In the genomic region with DNA sequence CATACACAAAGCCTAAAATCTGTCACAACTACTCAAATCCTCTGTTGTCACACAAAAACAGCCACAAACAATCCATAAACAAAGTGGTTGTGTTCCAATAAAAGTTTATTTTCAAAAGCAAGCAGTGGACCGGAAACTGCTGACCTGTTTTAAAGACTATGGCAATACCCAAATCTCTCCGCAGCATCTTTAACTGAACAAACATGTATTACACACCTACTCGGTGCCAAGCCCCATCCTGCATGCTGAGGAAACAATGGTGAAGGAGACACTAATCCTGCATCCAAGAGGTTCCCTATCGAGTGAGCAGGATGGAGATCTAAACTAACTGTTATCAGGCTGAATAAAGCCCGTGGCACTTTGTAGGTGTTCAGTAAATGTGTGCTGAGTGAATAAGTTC, we compare ENCODE assay signal across 17 cellular contexts. TPM values are rescaled to one million over a fixed set of nuclear protein-coding genes. Genes with fewer than 3 reads are reported as not detected.
DNase-seq lines count a peak whose midpoint lies in the region; ATAC-seq and TF ChIP-seq lines count a peak whose summit lies in the region.
"Had no signal": no experiment of that assay in that cellular context is flagged by ENCODE, and none has a peak within 500 bp of the region (broad histone marks: within the 10 kb centered on the region; RNA-seq: fewer than 3 reads in every experiment).

No MANE protein-coding gene starts in this region.

- H3K9me3 Mint-ChIP-seq in memory B cell = no peaks in the 10 kb centered on the region
- H3K9me3 Mint-ChIP-seq in activated T-cell treated with anti-CD3 and anti-CD28 coated beads, Interleukin-2, amount 50 U/mL, for 72 hours = no peaks in the 10 kb centered on the region
- H3K9me3 Mint-ChIP-seq: CD4-positive, alpha-beta memory T cell; H9 had no signal

- TF ChIP-seq CTCF in MM.1S (IDR thresholded peaks at IDR 0.05; ENCODE audit: low read length) = no peak
- TF ChIP-seq CTCF in VCaP (conservative IDR thresholded peaks at IDR 0.05) = no peak

- 0 out of 2 replicates have a peak overlapping the region, but pooled peaks have one; percentile 4 for H3K4me3 ChIP-seq in MM.1S (ENCODE audit: low read length)
- H3K4me3 ChIP-seq: GM23248 had no signal

- H3K4me2 ChIP-seq in MM.1S (ENCODE audit: low read depth, low read length) = peak overlapping the region; percentile 57; the same call in 1 of the 2 replicates

- H2AFZ ChIP-seq in MM.1S (ENCODE audit: low read length) = no peak overlapping the region
- H2AFZ ChIP-seq: GM23248 had no signal

- H3K9ac ChIP-seq in MM.1S (ENCODE audit: low read length) = peak overlapping the region; percentile 68
- H3K9ac ChIP-seq: GM23248 had no signal

- peaks cover 48% of the 10 kb centered on the region for H3K4me1 ChIP-seq in MM.1S (ENCODE audit: low read length)

- peak overlapping the region; percentile 1 for H3K27ac Mint-ChIP-seq in memory B cell
- H3K27ac Mint-ChIP-seq in activated T-cell treated with anti-CD3 and anti-CD28 coated beads, Interleukin-2, amount 50 U/mL, for 72 hours = no peak overlapping the region
- H3K27ac Mint-ChIP-seq: H9 had no signal

- no peak for DNase-seq in MM.1S
- DNase-seq in memory B cell (ENCODE audit: low spot score in 2 of 2) = no peak
- no peak for DNase-seq in activated T-cell treated with anti-CD3 and anti-CD28 coated beads, Interleukin-2, amount 50 U/mL, for 72 hours
- no peak for DNase-seq in left colon
- DNase-seq: C1 segment of cervical spinal cord; Calu3; CD4-positive, alpha-beta memory T cell; COR-L47; DMS53; DMS79 treated with DMSO at 0.1 percent for 48 hours; GF-D8; H9 had no signal

- H3K4me1 Mint-ChIP-seq in memory B cell = peaks cover 6% of the 10 kb centered on the region
- peaks cover 17% of the 10 kb centered on the region for H3K4me1 Mint-ChIP-seq in activated T-cell treated with anti-CD3 and anti-CD28 coated beads, Interleukin-2, amount 50 U/mL, for 72 hours (ENCODE audit: low read depth)
- H3K4me1 Mint-ChIP-seq: H9 had no signal

- ATAC-seq in memory B cell (ENCODE audit: low read depth) = no peak
- no peak for ATAC-seq in activated T-cell treated with anti-CD3 and anti-CD28 coated beads, Interleukin-2, amount 50 U/mL, for 72 hours (replicated peaks in 1 of 2)
- ATAC-seq in GM21619 (IDR thresholded peaks at IDR 0.05; ENCODE audit: unreplicated experiment) = no peak
- ATAC-seq in left colon = no peak
- no peak for ATAC-seq in GM18505 (IDR thresholded peaks at IDR 0.05; ENCODE audit: unreplicated experiment)
- ATAC-seq: HCT116 had no signal

- peak overlapping the region; percentile 95 for H3K27ac ChIP-seq in MM.1S (ENCODE audit: low read length)
- peak overlapping the region; percentile 89 for H3K27ac ChIP-seq in VCaP
- H3K27ac ChIP-seq: GM23248 had no signal

- intact Hi-C loops in left colon (cut with DNase I, micrococcal nuclease) = no loop called here

- peaks cover 22% of the 10 kb centered on the region for H3F3A ChIP-seq in MM.1S (ENCODE audit: insufficient read depth, low read length)

- no peak for TF ChIP-seq POLR2A in GM18505 (IDR thresholded peaks at IDR 0.05; ENCODE audit: borderline replicate concordance, extremely low read depth, insufficient read depth, insufficient read length)

- H3K79me2 ChIP-seq in MM.1S (ENCODE audit: low read length) = peaks cover 75% of the 10 kb centered on the region

- H3K36me3 Mint-ChIP-seq in memory B cell = peaks cover 48% of the 10 kb centered on the region
- H3K36me3 Mint-ChIP-seq in activated T-cell treated with anti-CD3 and anti-CD28 coated beads, Interleukin-2, amount 50 U/mL, for 72 hours (ENCODE audit: insufficient read depth in 2 of 2) = peaks cover 11 to 29% of the 10 kb centered on the region in 2 donors

- H3K9me2 ChIP-seq in MM.1S (replicated peaks; ENCODE audit: insufficient read depth, low read length) = no peaks in the 10 kb centered on the region

- H3K27me3 ChIP-seq in MM.1S (replicated peaks; ENCODE audit: insufficient read depth, low read length) = no peaks in the 10 kb centered on the region

- H3K27me3 Mint-ChIP-seq in memory B cell = no peaks in the 10 kb centered on the region
- H3K27me3 Mint-ChIP-seq in activated T-cell treated with anti-CD3 and anti-CD28 coated beads, Interleukin-2, amount 50 U/mL, for 72 hours (ENCODE audit: low read depth) = no peaks in the 10 kb centered on the region
- H3K27me3 Mint-ChIP-seq: CD4-positive, alpha-beta memory T cell had no signal

- no peaks in the 10 kb centered on the region for H3K9me3 ChIP-seq in MM.1S (replicated peaks; ENCODE audit: insufficient read depth, low read length)

- H4K20me1 ChIP-seq in MM.1S (ENCODE audit: insufficient read depth, low read length) = no peaks in the 10 kb centered on the region

- H3K4me3 Mint-ChIP-seq in memory B cell = no peak overlapping the region
- H3K4me3 Mint-ChIP-seq in activated T-cell treated with anti-CD3 and anti-CD28 coated beads, Interleukin-2, amount 50 U/mL, for 72 hours = no peak overlapping the region
- H3K4me3 Mint-ChIP-seq: CD4-positive, alpha-beta memory T cell; H9 had no signal

- no peaks in the 10 kb centered on the region; the same call in 1 of the 2 replicates for H3K36me3 ChIP-seq in MM.1S (replicated peaks; ENCODE audit: insufficient read depth, low read length)

RNA-seq across cellular contexts. Expression of gene CDK5RAP2, which starts 11.2 kb away (rescaled TPM):
- total RNA-seq in activated T-cell treated with anti-CD3 and anti-CD28 coated beads, Interleukin-2, amount 50 U/mL, for 72 hours = 10 to 100 TPM; 81.5 to 81.9 TPM
- total RNA-seq in left colon = 10 to 100 TPM; 27.1 to 36.7 TPM
